In the genomic region with DNA sequence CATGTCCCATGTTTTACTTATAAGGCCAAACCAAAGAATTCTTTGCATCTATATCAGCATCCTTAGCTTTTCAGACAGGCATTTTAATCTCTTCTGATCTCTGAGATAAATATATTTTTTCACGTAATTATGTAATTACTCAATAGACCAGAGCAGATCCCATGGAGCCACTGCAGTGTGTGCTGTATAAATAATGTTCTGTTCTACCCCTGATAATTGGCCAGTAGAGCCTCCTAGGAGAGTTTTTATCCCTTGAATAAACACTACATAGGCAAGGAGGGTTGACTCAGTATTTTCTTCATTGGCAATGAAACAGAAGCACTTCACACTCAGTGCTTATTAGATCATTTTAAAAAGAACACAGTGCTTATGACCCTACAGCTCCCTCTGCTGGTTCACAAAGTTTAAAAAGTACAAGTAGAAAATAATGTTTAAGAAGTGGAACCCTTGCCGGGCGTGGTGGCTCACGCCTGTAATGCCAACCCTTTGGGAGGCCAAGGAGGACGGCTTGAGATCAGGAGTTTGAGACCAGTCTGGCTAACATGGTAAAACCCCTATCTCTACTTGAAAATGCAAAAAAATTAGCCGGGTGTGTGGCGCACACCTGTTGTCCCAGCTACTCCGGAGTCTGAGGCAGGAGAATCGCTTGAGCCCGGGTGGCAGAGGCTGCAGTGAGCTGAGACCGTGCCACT, we compare ENCODE assay signal across 1 cellular context.
A peak's percentile ranks its signal among the peaks of the same experiment; 100 is the strongest.
TF ChIP-seq lines count a peak whose summit lies in the region.

No MANE protein-coding gene starts in this region.

TF ChIP-seq in SK-N-SH treated with all-trans-retinoic acid at 6 μM for 48 hours, 23 proteins besides CTCF, POLR2A, EP300 and RAD21 (continued from another document):
- TF ChIP-seq, protein P1, sequence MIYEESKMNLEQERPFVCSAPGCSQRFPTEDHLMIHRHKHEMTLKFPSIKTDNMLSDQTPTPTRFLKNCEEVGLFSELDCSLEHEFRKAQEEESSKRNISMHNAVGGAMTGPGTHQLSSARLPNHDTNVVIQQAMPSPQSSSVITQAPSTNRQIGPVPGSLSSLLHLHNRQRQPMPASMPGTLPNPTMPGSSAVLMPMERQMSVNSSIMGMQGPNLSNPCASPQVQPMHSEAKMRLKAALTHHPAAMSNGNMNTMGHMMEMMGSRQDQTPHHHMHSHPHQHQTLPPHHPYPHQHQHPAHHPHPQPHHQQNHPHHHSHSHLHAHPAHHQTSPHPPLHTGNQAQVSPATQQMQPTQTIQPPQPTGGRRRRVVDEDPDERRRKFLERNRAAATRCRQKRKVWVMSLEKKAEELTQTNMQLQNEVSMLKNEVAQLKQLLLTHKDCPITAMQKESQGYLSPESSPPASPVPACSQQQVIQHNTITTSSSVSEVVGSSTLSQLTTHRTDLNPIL (CRISPR knock-in tag; IDR thresholded peaks at IDR 0.05; ENCODE audit: low read depth) = peak; percentile 84
